Comparison of ENCODE assay signal across 20 cellular contexts in the genomic region with DNA sequence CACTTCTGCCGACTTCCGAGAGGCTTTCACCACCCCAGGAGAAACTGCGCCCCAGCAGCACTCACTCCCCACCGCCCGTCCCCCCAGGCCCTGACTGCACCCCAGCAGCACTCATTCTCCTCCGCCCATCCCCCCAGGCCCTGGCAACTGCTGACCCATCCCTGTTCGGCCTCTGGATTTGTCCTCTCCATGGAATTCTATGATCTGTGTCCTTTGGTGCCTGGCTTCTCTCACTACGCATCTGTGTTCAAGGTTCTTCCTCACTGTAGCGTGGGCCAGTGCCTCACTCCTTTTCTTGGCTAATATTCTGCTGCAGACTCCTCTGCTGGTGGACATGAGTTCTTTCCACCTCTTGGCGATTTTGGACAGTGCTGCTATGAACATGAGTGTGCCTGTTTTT.
DNase-seq lines count a peak whose midpoint lies in the region; ATAC-seq, FAIRE-seq and TF ChIP-seq lines count a peak whose summit lies in the region.
"Had no signal": no experiment of that assay in that cellular context is flagged by ENCODE, and none has a peak within 500 bp of the region (broad histone marks: within the 10 kb centered on the region; RNA-seq: fewer than 3 reads in every experiment).

No MANE protein-coding gene starts in this region.

- peak overlapping the region; percentile 29 for H2AK5ac ChIP-seq in neuronal stem cell (ENCODE audit: low read depth, low read length)

- FAIRE-seq in HepG2 (lab: Jason Lieb, UNC) = no peak
- FAIRE-seq: A204.1, D721Med, G401.6, GM12891 had no signal

- H3K36me3 Mint-ChIP-seq in brain (no peaks in the 10 kb centered on the region), endothelial cell (ENCODE audit: low read depth, unreplicated experiment) (no peaks in the 10 kb centered on the region)
- H3K36me3 Mint-ChIP-seq: CD14-positive monocyte; CD8-positive, alpha-beta T cell had no signal

- H2BK12ac ChIP-seq in neuronal stem cell (ENCODE audit: low read length) = no peak overlapping the region

- H3K4me3 Mint-ChIP-seq in brain (no peak overlapping the region), endothelial cell (ENCODE audit: unreplicated experiment) (no peak overlapping the region)
- H3K4me3 Mint-ChIP-seq: CD14-positive monocyte; CD8-positive, alpha-beta T cell had no signal

- H4K8ac ChIP-seq in neuronal stem cell (ENCODE audit: low read depth, low read length) = no peak overlapping the region

- H3K4me1 Mint-ChIP-seq in brain (peaks cover 48% of the 10 kb centered on the region), endothelial cell (ENCODE audit: unreplicated experiment) (peaks cover 4% of the 10 kb centered on the region)
- H3K4me1 Mint-ChIP-seq: CD14-positive monocyte had no signal

- H2BK5ac ChIP-seq in neuronal stem cell (ENCODE audit: low read length) = peak overlapping the region; percentile 44

- TF ChIP-seq CTCF in HepG2 (CRISPR knock-in tag; IDR thresholded peaks at IDR 0.05) = no peak
- no peak for TF ChIP-seq CTCF in right lobe of liver (IDR thresholded peaks at IDR 0.05)
- no peak for TF ChIP-seq CTCF in brain (conservative IDR thresholded peaks at IDR 0.05)
- no peak for TF ChIP-seq CTCF in endothelial cell (IDR thresholded peaks at IDR 0.05; ENCODE audit: unreplicated experiment)

- ATAC-seq in HepG2 = no peak
- ATAC-seq in right lobe of liver = no peak
- ATAC-seq: CD8-positive, alpha-beta T cell had no signal

- H3K9me3 ChIP-seq in HepG2 (ENCODE audit: low read length) (no peaks in the 10 kb centered on the region), right lobe of liver (no peaks in the 10 kb centered on the region), neuronal stem cell (replicated peaks in 1 of 2; ENCODE audit: control insufficient read depth in 2 of 2, insufficient read depth in 1 of 2, low read depth in 1 of 2, low read length in 2 of 2) (peaks cover 5 to 11% of the 10 kb centered on the region in 2 donors)
- H3K9me3 ChIP-seq: HAP-1 had no signal

- H3K4ac ChIP-seq in neuronal stem cell (ENCODE audit: low read length) = no peak overlapping the region

- in situ Hi-C loops in HepG2 (cut with HindIII; ENCODE audit: extremely low pct_ligation_motif_present, low pct_unique_long_range_greater_than_20kb) = no loop called here

- no peaks in the 10 kb centered on the region for H3K36me3 ChIP-seq in HepG2 (replicated peaks in 1 of 2; ENCODE audit: control insufficient read depth in 1 of 2, insufficient read depth in 2 of 2, low read length in 2 of 2)
- no peaks in the 10 kb centered on the region for H3K36me3 ChIP-seq in right lobe of liver
- peaks cover 0 to 6% of the 10 kb centered on the region in 2 donors for H3K36me3 ChIP-seq in neuronal stem cell (replicated peaks in 1 of 2; ENCODE audit: control insufficient read depth in 2 of 2, insufficient read depth in 2 of 2, low read length in 2 of 2)
- H3K36me3 ChIP-seq: HAP-1 had no signal

- H3K4me1 ChIP-seq in HepG2 (ENCODE audit: insufficient read depth, low read length) (peaks cover 100% of the 10 kb centered on the region), right lobe of liver (no peaks in the 10 kb centered on the region), neuronal stem cell (ENCODE audit: control insufficient read depth in 2 of 2, insufficient read depth in 1 of 2, low read depth in 1 of 2, low read length in 2 of 2) (peaks cover 0 to 15% of the 10 kb centered on the region in 2 donors)
- H3K4me1 ChIP-seq: HAP-1 had no signal

- POLR2A ChIA-PET in HepG2 (lab: Yijun Ruan, JAX) = interaction anchor here (1.3 kb wide), 1 partner anchor 12 kb away, joined by 5 read pairs; no protein-coding TSS in a partner anchor

- H3K18ac ChIP-seq in neuronal stem cell (ENCODE audit: low read length) = peak overlapping the region; percentile 30

- H3K27me3 Mint-ChIP-seq in brain (peaks cover 2% of the 10 kb centered on the region), endothelial cell (ENCODE audit: unreplicated experiment) (peaks cover 10% of the 10 kb centered on the region)

- no peak for TF ChIP-seq RAD21 in HepG2 (CRISPR knock-in tag; IDR thresholded peaks at IDR 0.05)

- peak overlapping the region in 3 of 5 experiments; percentile 22 to 45 (median 42) for H3K27ac Mint-ChIP-seq in brain
- H3K27ac Mint-ChIP-seq in endothelial cell (ENCODE audit: unreplicated experiment) = no peak overlapping the region
- H3K27ac Mint-ChIP-seq: CD14-positive monocyte; CD8-positive, alpha-beta T cell had no signal

- H4K20me1 ChIP-seq in HepG2 (ENCODE audit: insufficient read depth, low read length) = no peaks in the 10 kb centered on the region

- H3K79me2 ChIP-seq in HepG2 (ENCODE audit: insufficient read depth, low read length) = peaks cover 18% of the 10 kb centered on the region

- H3K27ac ChIP-seq in HepG2 (ENCODE audit: extremely low read length, insufficient read depth, low read length) (peak overlapping the region; percentile 96), right lobe of liver (no peak overlapping the region), neuronal stem cell (replicated peaks; ENCODE audit: low read length) (no peak overlapping the region)
- H3K27ac ChIP-seq: HL-60 had no signal

- H3K9ac ChIP-seq in HepG2 (ENCODE audit: insufficient read depth, low read depth, low read length) (peak overlapping the region; percentile 20), neuronal stem cell (ENCODE audit: low read depth, low read length, poor library complexity) (peak overlapping the region; percentile 24)

- H2BK120ac ChIP-seq in neuronal stem cell (ENCODE audit: low read depth, low read length) = no peak overlapping the region

- no peaks in the 10 kb centered on the region; a peak in 1 of 5 replicates for H3K27me3 ChIP-seq in HepG2 (ENCODE audit: control insufficient read depth in 1 of 2, insufficient read depth in 2 of 2, low read length in 2 of 2)
- H3K27me3 ChIP-seq in right lobe of liver = no peaks in the 10 kb centered on the region
- peaks cover 0 to 16% (median 0%) of the 10 kb centered on the region in 3 experiments for H3K27me3 ChIP-seq in neuronal stem cell (ENCODE audit: control insufficient read depth in 3 of 3, insufficient read depth in 3 of 3, low read depth in 1 of 3, low read length in 3 of 3)

- TF ChIP-seq EP300 in HepG2 (IDR thresholded peaks at IDR 0.05; ENCODE audit: low read depth in 2 of 2, low read length in 2 of 2) = no peak
- TF ChIP-seq EP300 in HepG2 (CRISPR knock-in tag; IDR thresholded peaks at IDR 0.05; ENCODE audit: borderline replicate concordance) = no peak

- no peak for TF ChIP-seq POLR2A in HepG2 (IDR thresholded peaks at IDR 0.05; ENCODE audit: insufficient read depth in 1 of 2, low read depth in 2 of 2, low read length in 2 of 2)
- no peak for TF ChIP-seq POLR2A in right lobe of liver (IDR thresholded peaks at IDR 0.05)

- DNase-seq in HepG2 (ENCODE audit: low spot score) (no peak), right lobe of liver (no peak), neuronal stem cell (ENCODE audit: low spot score) (no peak), endothelial cell (ENCODE audit: low spot score) (no peak), NOMO-1 treated with dmso at 0.1 percent for 144 hours (lab: John Stamatoyannopoulos, UW; ENCODE audit: unreplicated experiment) (no peak), OCI-M1 (lab: John Stamatoyannopoulos, UW) (no peak)
- DNase-seq: CD8-positive, alpha-beta T cell; COR-L47; DMS153; DMS79 treated with DMSO at 0.1 percent for 48 hours; EL; GOT3 had no signal

- H3K9me3 Mint-ChIP-seq in brain = peaks cover 0 to 4% (median 0%) of the 10 kb centered on the region in 5 experiments
- H3K9me3 Mint-ChIP-seq in endothelial cell (ENCODE audit: unreplicated experiment) = no peaks in the 10 kb centered on the region
- H3K9me3 Mint-ChIP-seq: CD8-positive, alpha-beta T cell had no signal

- no peak overlapping the region for H3K23ac ChIP-seq in neuronal stem cell (ENCODE audit: low read depth, low read length, poor library complexity)

- H3K4me2 ChIP-seq in HepG2 (ENCODE audit: low read depth, low read length) (peak overlapping the region; percentile 71), neuronal stem cell (ENCODE audit: insufficient read depth, low read length, poor library complexity, severe bottlenecking) (no peak overlapping the region)

- H3K79me1 ChIP-seq in neuronal stem cell (ENCODE audit: low read depth, low read length) = no peaks in the 10 kb centered on the region

- no peak overlapping the region for H4K91ac ChIP-seq in neuronal stem cell (ENCODE audit: low read depth, low read length, poor library complexity)

- H3K14ac ChIP-seq in neuronal stem cell (ENCODE audit: low read length) = no peak overlapping the region

- BruUV-seq in HepG2 (replicated peaks; lab: Mats Ljungman, UMichigan) = no TSS peak

- no peak overlapping the region for H2AFZ ChIP-seq in HepG2 (ENCODE audit: low read length)
- H2AFZ ChIP-seq in neuronal stem cell (ENCODE audit: low read length) = no peak overlapping the region

- 0 out of 6 replicates have a peak overlapping the region, but pooled peaks of 1 of the 3 experiments have one; percentile 22 for H3K4me3 ChIP-seq in HepG2 (replicated peaks in 1 of 3; ENCODE audit: insufficient read depth in 1 of 3, low read depth in 2 of 3, low read length in 3 of 3)
- H3K4me3 ChIP-seq in right lobe of liver = no peak overlapping the region
- no peak overlapping the region for H3K4me3 ChIP-seq in neuronal stem cell (ENCODE audit: low read length in 2 of 2)
- H3K4me3 ChIP-seq: HAP-1 had no signal

- intact Hi-C loops in HepG2 (cut with micrococcal nuclease; ENCODE audit: unreplicated experiment) (no loop called here), right lobe of liver (cut with DNase I) (no loop called here)

- H2BK15ac ChIP-seq in neuronal stem cell (ENCODE audit: low read length) = no peak overlapping the region

- CTCF ChIA-PET in HepG2 (lab: Yijun Ruan, JAX; ENCODE audit: low intra/inter-chr PET ratio, low total read pairs) = no interaction called here

- WGBS in HepG2 (ENCODE audit: low lambda C conversion rate) = 90% methylated on average over 10 of the region's 10 CpGs
- WGBS in right lobe of liver (ENCODE audit: insufficient coverage, low coverage, low lambda C conversion rate, missing lambda C conversion rate) = 38% methylated on average over 3 of the region's 10 CpGs
- no CpG with 5 or more reads among the region's 10 CpGs for WGBS in neuronal stem cell (ENCODE audit: extremely low coverage in 2 of 2, insufficient read length in 2 of 2, insufficient replicate concordance in 1 of 2), 2 donors

TF ChIP-seq in HepG2, 621 proteins besides CTCF, POLR2A, EP300 and RAD21 (continues in another document):
- TF ChIP-seq AGO2 (optimal IDR thresholded peaks at IDR 0.05; ENCODE audit: low read depth, low read length) (no peak), IKZF1 (IDR thresholded peaks at IDR 0.05) (no peak), ZNF501 (CRISPR knock-in tag; IDR thresholded peaks at IDR 0.05) (0 out of 2 replicates have a peak, but pooled peaks have one; percentile 25), ZNF552 (CRISPR knock-in tag; IDR thresholded peaks at IDR 0.05; ENCODE audit: borderline replicate concordance) (no peak), ZNF263 (CRISPR knock-in tag; IDR thresholded peaks at IDR 0.05) (no peak), ZNF225 (CRISPR knock-in tag; IDR thresholded peaks at IDR 0.05) (no peak), YEATS4 (CRISPR knock-in tag; IDR thresholded peaks at IDR 0.05; ENCODE audit: borderline replicate concordance) (no peak), MED1 (CRISPR knock-in tag; IDR thresholded peaks at IDR 0.05) (0 out of 2 replicates have a peak, but pooled peaks have one; percentile 34), PTBP1 (IDR thresholded peaks at IDR 0.05; ENCODE audit: low read depth, low read length, poor library complexity, severe bottlenecking) (no peak)
